In genomic region chrX:13726583-13726982, GRCh38 we compare ENCODE assay signal across 7 cellular contexts. TPM values are rescaled to one million over a fixed set of nuclear protein-coding genes. Genes with fewer than 3 reads are reported as not detected.
DNase-seq lines count a peak whose midpoint lies in the region; ATAC-seq and TF ChIP-seq lines count a peak whose summit lies in the region.
"Not testable (repeated sequence)": the region's sequence is repeated elsewhere in the genome, so short reads cannot be mapped to it uniquely, and the experiment has no call there.

No MANE protein-coding gene starts in this region.

- not testable (repeated sequence) for H3K9me3 ChIP-seq in CD8-positive, alpha-beta T cell (ENCODE audit: low read length); naive thymus-derived CD4-positive, alpha-beta T cell (ENCODE audit: control insufficient read depth in 2 of 3, low read length in 3 of 3)

- peak overlapping the region; percentile 62 for H3K27ac Mint-ChIP-seq in CD8-positive, alpha-beta T cell
- H3K27ac Mint-ChIP-seq in T-helper 2 cell treated with Interferon-gamma antibody and Interleukin-4, amounts not matched to agents 5 μg/mL and 100 μg/mL, for 36 hours: peak overlapping the region; percentile 52
- H3K27ac Mint-ChIP-seq in activated CD4-positive, alpha-beta memory T cell treated with anti-CD3 and anti-CD28 coated beads, Interleukin-2, amount 10 ng/mL, durations not matched to agents 7 days and 5 days: peak overlapping the region; percentile 71
- peak overlapping the region; percentile 75 for H3K27ac Mint-ChIP-seq in activated T-helper 1 cell treated with anti-CD3 and anti-CD28 coated beads, Interleukin-12 subunit alpha, Interleukin-12 subunit beta, Interleukin-2, Interleukin-4 antibody, amounts not matched to agents 30 ng/mL and 10 ng/mL and 1 ng/mL, durations not matched to agents 14 hours and 24 hours and 36 hours
- peak overlapping the region; percentile 21 for H3K27ac Mint-ChIP-seq in activated naive CD8-positive, alpha-beta T cell treated with anti-CD3 and anti-CD28 coated beads, Interleukin-2, amount 10 ng/mL, durations not matched to agents 7 days and 5 days
- peak overlapping the region in 6 of 9 donors; percentile 21 to 81 (median 73) for H3K27ac Mint-ChIP-seq in naive thymus-derived CD4-positive, alpha-beta T cell
- H3K27ac Mint-ChIP-seq in stimulated activated naive B cell treated with anti-CD40 and anti-IgM and Interleukin-4, amounts not matched to agents 10 μg/mL and 1 μg/mL and 100 μg/mL, for 72 hours: peak overlapping the region; percentile 42

- not testable (repeated sequence) for ATAC-seq in CD8-positive, alpha-beta T cell; activated naive CD8-positive, alpha-beta T cell treated with anti-CD3 and anti-CD28 coated beads, Interleukin-2, amount 10 ng/mL, durations not matched to agents 7 days and 5 days (ENCODE audit: low read depth); naive thymus-derived CD4-positive, alpha-beta T cell; stimulated activated naive B cell treated with anti-CD40 and anti-IgM and Interleukin-4, amounts not matched to agents 10 μg/mL and 1 μg/mL and 100 μg/mL, for 72 hours (replicated peaks)

- H3K4me1 ChIP-seq in CD8-positive, alpha-beta T cell (ENCODE audit: insufficient read depth, low read length); naive thymus-derived CD4-positive, alpha-beta T cell (ENCODE audit: control insufficient read depth in 2 of 2, insufficient read depth in 2 of 2, low read length in 2 of 2): not testable (repeated sequence)

- not testable (repeated sequence) for H3K27me3 Mint-ChIP-seq in CD8-positive, alpha-beta T cell (ENCODE audit: low read depth); T-helper 2 cell treated with Interferon-gamma antibody and Interleukin-4, amounts not matched to agents 5 μg/mL and 100 μg/mL, for 36 hours (ENCODE audit: low read depth); activated CD4-positive, alpha-beta memory T cell treated with anti-CD3 and anti-CD28 coated beads, Interleukin-2, amount 10 ng/mL, durations not matched to agents 7 days and 5 days; activated T-helper 1 cell treated with anti-CD3 and anti-CD28 coated beads, Interleukin-12 subunit alpha, Interleukin-12 subunit beta, Interleukin-2, Interleukin-4 antibody, amounts not matched to agents 30 ng/mL and 10 ng/mL and 1 ng/mL, durations not matched to agents 14 hours and 24 hours and 36 hours (ENCODE audit: insufficient read depth); activated naive CD8-positive, alpha-beta T cell treated with anti-CD3 and anti-CD28 coated beads, Interleukin-2, amount 10 ng/mL, durations not matched to agents 7 days and 5 days; naive thymus-derived CD4-positive, alpha-beta T cell; stimulated activated naive B cell treated with anti-CD40 and anti-IgM and Interleukin-4, amounts not matched to agents 10 μg/mL and 1 μg/mL and 100 μg/mL, for 72 hours

- DNase-seq in CD8-positive, alpha-beta T cell; T-helper 2 cell treated with Interferon-gamma antibody and Interleukin-4, amounts not matched to agents 5 μg/mL and 100 μg/mL, for 36 hours (ENCODE audit: low spot score); activated CD4-positive, alpha-beta memory T cell treated with anti-CD3 and anti-CD28 coated beads, Interleukin-2, amount 10 ng/mL, durations not matched to agents 7 days and 5 days; activated T-helper 1 cell treated with anti-CD3 and anti-CD28 coated beads, Interleukin-12 subunit alpha, Interleukin-12 subunit beta, Interleukin-2, Interleukin-4 antibody, amounts not matched to agents 30 ng/mL and 10 ng/mL and 1 ng/mL, durations not matched to agents 14 hours and 24 hours and 36 hours (ENCODE audit: low spot score); activated naive CD8-positive, alpha-beta T cell treated with anti-CD3 and anti-CD28 coated beads, Interleukin-2, amount 10 ng/mL, durations not matched to agents 7 days and 5 days; naive thymus-derived CD4-positive, alpha-beta T cell; stimulated activated naive B cell treated with anti-CD40 and anti-IgM and Interleukin-4, amounts not matched to agents 10 μg/mL and 1 μg/mL and 100 μg/mL, for 72 hours: not testable (repeated sequence)

- CTCF ChIA-PET in CD8-positive, alpha-beta T cell (lab: Charles Lee); activated CD4-positive, alpha-beta memory T cell treated with anti-CD3 and anti-CD28 coated beads, Interleukin-2, amount 10 ng/mL, durations not matched to agents 7 days and 5 days (lab: Charles Lee); naive thymus-derived CD4-positive, alpha-beta T cell (lab: Charles Lee): not testable (repeated sequence)

- not testable (repeated sequence) for H3K27ac ChIP-seq in CD8-positive, alpha-beta T cell (ENCODE audit: low read depth, low read length); naive thymus-derived CD4-positive, alpha-beta T cell (ENCODE audit: low read depth, low read length)

- H3K4me3 Mint-ChIP-seq in CD8-positive, alpha-beta T cell; activated CD4-positive, alpha-beta memory T cell treated with anti-CD3 and anti-CD28 coated beads, Interleukin-2, amount 10 ng/mL, durations not matched to agents 7 days and 5 days; activated naive CD8-positive, alpha-beta T cell treated with anti-CD3 and anti-CD28 coated beads, Interleukin-2, amount 10 ng/mL, durations not matched to agents 7 days and 5 days; stimulated activated naive B cell treated with anti-CD40 and anti-IgM and Interleukin-4, amounts not matched to agents 10 μg/mL and 1 μg/mL and 100 μg/mL, for 72 hours: not testable (repeated sequence)
- H3K4me3 Mint-ChIP-seq in T-helper 2 cell treated with Interferon-gamma antibody and Interleukin-4, amounts not matched to agents 5 μg/mL and 100 μg/mL, for 36 hours: peak overlapping the region; percentile 21
- H3K4me3 Mint-ChIP-seq in activated T-helper 1 cell treated with anti-CD3 and anti-CD28 coated beads, Interleukin-12 subunit alpha, Interleukin-12 subunit beta, Interleukin-2, Interleukin-4 antibody, amounts not matched to agents 30 ng/mL and 10 ng/mL and 1 ng/mL, durations not matched to agents 14 hours and 24 hours and 36 hours: peak overlapping the region; percentile 12
- peak overlapping the region in 5 of 10 donors; percentile 24 to 48 (median 40) for H3K4me3 Mint-ChIP-seq in naive thymus-derived CD4-positive, alpha-beta T cell

- H3K9me3 Mint-ChIP-seq in CD8-positive, alpha-beta T cell; activated CD4-positive, alpha-beta memory T cell treated with anti-CD3 and anti-CD28 coated beads, Interleukin-2, amount 10 ng/mL, durations not matched to agents 7 days and 5 days; activated naive CD8-positive, alpha-beta T cell treated with anti-CD3 and anti-CD28 coated beads, Interleukin-2, amount 10 ng/mL, durations not matched to agents 7 days and 5 days; stimulated activated naive B cell treated with anti-CD40 and anti-IgM and Interleukin-4, amounts not matched to agents 10 μg/mL and 1 μg/mL and 100 μg/mL, for 72 hours: not testable (repeated sequence)
- peaks cover 19% of the 10 kb centered on the region for H3K9me3 Mint-ChIP-seq in T-helper 2 cell treated with Interferon-gamma antibody and Interleukin-4, amounts not matched to agents 5 μg/mL and 100 μg/mL, for 36 hours
- H3K9me3 Mint-ChIP-seq in activated T-helper 1 cell treated with anti-CD3 and anti-CD28 coated beads, Interleukin-12 subunit alpha, Interleukin-12 subunit beta, Interleukin-2, Interleukin-4 antibody, amounts not matched to agents 30 ng/mL and 10 ng/mL and 1 ng/mL, durations not matched to agents 14 hours and 24 hours and 36 hours: peaks cover 11% of the 10 kb centered on the region
- H3K9me3 Mint-ChIP-seq in naive thymus-derived CD4-positive, alpha-beta T cell: peaks cover 0 to 37% (median 4%) of the 10 kb centered on the region in 11 donors

- not testable (repeated sequence) for H3K27me3 ChIP-seq in CD8-positive, alpha-beta T cell (ENCODE audit: insufficient read depth, low read length); naive thymus-derived CD4-positive, alpha-beta T cell (ENCODE audit: control insufficient read depth in 2 of 2, insufficient read depth in 2 of 2, low read length in 2 of 2)

- H3K4me1 Mint-ChIP-seq in CD8-positive, alpha-beta T cell (ENCODE audit: low read depth): peaks cover 68% of the 10 kb centered on the region
- H3K4me1 Mint-ChIP-seq in T-helper 2 cell treated with Interferon-gamma antibody and Interleukin-4, amounts not matched to agents 5 μg/mL and 100 μg/mL, for 36 hours (ENCODE audit: low read depth): peaks cover 37% of the 10 kb centered on the region
- H3K4me1 Mint-ChIP-seq in activated CD4-positive, alpha-beta memory T cell treated with anti-CD3 and anti-CD28 coated beads, Interleukin-2, amount 10 ng/mL, durations not matched to agents 7 days and 5 days: peaks cover 65% of the 10 kb centered on the region
- peaks cover 68% of the 10 kb centered on the region for H3K4me1 Mint-ChIP-seq in activated T-helper 1 cell treated with anti-CD3 and anti-CD28 coated beads, Interleukin-12 subunit alpha, Interleukin-12 subunit beta, Interleukin-2, Interleukin-4 antibody, amounts not matched to agents 30 ng/mL and 10 ng/mL and 1 ng/mL, durations not matched to agents 14 hours and 24 hours and 36 hours (ENCODE audit: low read depth)
- peaks cover 27% of the 10 kb centered on the region for H3K4me1 Mint-ChIP-seq in activated naive CD8-positive, alpha-beta T cell treated with anti-CD3 and anti-CD28 coated beads, Interleukin-2, amount 10 ng/mL, durations not matched to agents 7 days and 5 days
- peaks cover 33 to 84% (median 65%) of the 10 kb centered on the region in 7 donors for H3K4me1 Mint-ChIP-seq in naive thymus-derived CD4-positive, alpha-beta T cell
- H3K4me1 Mint-ChIP-seq in stimulated activated naive B cell treated with anti-CD40 and anti-IgM and Interleukin-4, amounts not matched to agents 10 μg/mL and 1 μg/mL and 100 μg/mL, for 72 hours: peaks cover 40 to 52% of the 10 kb centered on the region in 2 donors

- not testable (repeated sequence) for H3K4me3 ChIP-seq in CD8-positive, alpha-beta T cell (ENCODE audit: low read depth, low read length); naive thymus-derived CD4-positive, alpha-beta T cell (ENCODE audit: low read length)

- intact Hi-C loops in CD8-positive, alpha-beta T cell (cut with DNase I, micrococcal nuclease); activated T-helper 1 cell treated with anti-CD3 and anti-CD28 coated beads, Interleukin-12 subunit alpha, Interleukin-12 subunit beta, Interleukin-2, Interleukin-4 antibody, amounts not matched to agents 30 ng/mL and 10 ng/mL and 1 ng/mL, durations not matched to agents 14 hours and 24 hours and 36 hours (cut with micrococcal nuclease); naive thymus-derived CD4-positive, alpha-beta T cell (cut with micrococcal nuclease): not testable (repeated sequence)

- POLR2A ChIA-PET in CD8-positive, alpha-beta T cell (lab: Charles Lee): not testable (repeated sequence)
- POLR2A ChIA-PET in activated CD4-positive, alpha-beta memory T cell treated with anti-CD3 and anti-CD28 coated beads, Interleukin-2, amount 10 ng/mL, durations not matched to agents 7 days and 5 days (lab: Charles Lee): interaction anchor here (5.7 kb wide), 1 partner anchor 8 kb away, joined by 62 read pairs; the partner anchor contains the start of genes OFD1 and TRAPPC2
- POLR2A ChIA-PET in activated naive CD8-positive, alpha-beta T cell treated with anti-CD3 and anti-CD28 coated beads, Interleukin-2, amount 10 ng/mL, durations not matched to agents 7 days and 5 days (lab: Charles Lee): interaction anchor here (2.1 kb wide), 1 partner anchor 8 kb away, joined by 7 read pairs; the partner anchor contains the start of genes OFD1 and TRAPPC2
- POLR2A ChIA-PET in naive thymus-derived CD4-positive, alpha-beta T cell (lab: Charles Lee): interaction anchor here (0.7 kb wide), 1 partner anchor 57 kb away, joined by 3 read pairs; no protein-coding TSS in a partner anchor

- TF ChIP-seq CTCF in CD8-positive, alpha-beta T cell (IDR thresholded peaks at IDR 0.05): not testable (repeated sequence)

- H3K36me3 ChIP-seq in CD8-positive, alpha-beta T cell (ENCODE audit: insufficient read depth, low read length); naive thymus-derived CD4-positive, alpha-beta T cell (ENCODE audit: control insufficient read depth in 2 of 3, insufficient read depth in 3 of 3, low read length in 3 of 3): not testable (repeated sequence)

- peaks cover 62% of the 10 kb centered on the region for H3K36me3 Mint-ChIP-seq in CD8-positive, alpha-beta T cell
- peaks cover 62% of the 10 kb centered on the region for H3K36me3 Mint-ChIP-seq in T-helper 2 cell treated with Interferon-gamma antibody and Interleukin-4, amounts not matched to agents 5 μg/mL and 100 μg/mL, for 36 hours (ENCODE audit: low read depth)
- H3K36me3 Mint-ChIP-seq in activated CD4-positive, alpha-beta memory T cell treated with anti-CD3 and anti-CD28 coated beads, Interleukin-2, amount 10 ng/mL, durations not matched to agents 7 days and 5 days (ENCODE audit: low read depth): peaks cover 74% of the 10 kb centered on the region
- peaks cover 53% of the 10 kb centered on the region for H3K36me3 Mint-ChIP-seq in activated T-helper 1 cell treated with anti-CD3 and anti-CD28 coated beads, Interleukin-12 subunit alpha, Interleukin-12 subunit beta, Interleukin-2, Interleukin-4 antibody, amounts not matched to agents 30 ng/mL and 10 ng/mL and 1 ng/mL, durations not matched to agents 14 hours and 24 hours and 36 hours (ENCODE audit: low read depth)
- peaks cover 72% of the 10 kb centered on the region for H3K36me3 Mint-ChIP-seq in activated naive CD8-positive, alpha-beta T cell treated with anti-CD3 and anti-CD28 coated beads, Interleukin-2, amount 10 ng/mL, durations not matched to agents 7 days and 5 days
- H3K36me3 Mint-ChIP-seq in naive thymus-derived CD4-positive, alpha-beta T cell: peaks cover 0 to 62% (median 51%) of the 10 kb centered on the region in 5 donors
- peaks cover 38 to 79% of the 10 kb centered on the region in 2 donors for H3K36me3 Mint-ChIP-seq in stimulated activated naive B cell treated with anti-CD40 and anti-IgM and Interleukin-4, amounts not matched to agents 10 μg/mL and 1 μg/mL and 100 μg/mL, for 72 hours

RNA-seq across cellular contexts. Expression of gene TRAPPC2, which starts 7.8 kb away (rescaled TPM):
- total RNA-seq in CD8-positive, alpha-beta T cell: 10 to 100 TPM; 20.5 to 24.6 TPM
- 10 to 100 TPM; 21.0 to 22.6 TPM for total RNA-seq in activated CD4-positive, alpha-beta memory T cell treated with anti-CD3 and anti-CD28 coated beads, Interleukin-2, amount 10 ng/mL, durations not matched to agents 7 days and 5 days
- 16.4 and 16.5 TPM in 2 replicates for total RNA-seq in activated T-helper 1 cell treated with anti-CD3 and anti-CD28 coated beads, Interleukin-12 subunit alpha, Interleukin-12 subunit beta, Interleukin-2, Interleukin-4 antibody, amounts not matched to agents 30 ng/mL and 10 ng/mL and 1 ng/mL, durations not matched to agents 14 hours and 24 hours and 36 hours
- 10 to 100 TPM; 29.9 to 33.0 TPM for total RNA-seq in activated naive CD8-positive, alpha-beta T cell treated with anti-CD3 and anti-CD28 coated beads, Interleukin-2, amount 10 ng/mL, durations not matched to agents 7 days and 5 days
- 10 to 100 TPM; 20.7 to 31.1 (median 23.5) TPM for total RNA-seq in naive thymus-derived CD4-positive, alpha-beta T cell
- 10 to 100 TPM; 17.8 to 33.5 TPM for polyA plus RNA-seq in naive thymus-derived CD4-positive, alpha-beta T cell

RNA-seq across cellular contexts. Expression of gene OFD1, which starts 8.0 kb away (rescaled TPM):
- total RNA-seq in CD8-positive, alpha-beta T cell: 10 to 100 TPM; 49.2 to 56.7 TPM
- total RNA-seq in activated CD4-positive, alpha-beta memory T cell treated with anti-CD3 and anti-CD28 coated beads, Interleukin-2, amount 10 ng/mL, durations not matched to agents 7 days and 5 days: 10 to 100 TPM; 41.3 to 47.3 TPM
- 21.9 and 22.0 TPM in 2 replicates for total RNA-seq in activated T-helper 1 cell treated with anti-CD3 and anti-CD28 coated beads, Interleukin-12 subunit alpha, Interleukin-12 subunit beta, Interleukin-2, Interleukin-4 antibody, amounts not matched to agents 30 ng/mL and 10 ng/mL and 1 ng/mL, durations not matched to agents 14 hours and 24 hours and 36 hours
- 10 to 100 TPM; 84.9 to 86.1 TPM for total RNA-seq in activated naive CD8-positive, alpha-beta T cell treated with anti-CD3 and anti-CD28 coated beads, Interleukin-2, amount 10 ng/mL, durations not matched to agents 7 days and 5 days
- total RNA-seq in naive thymus-derived CD4-positive, alpha-beta T cell: 100 to 1,000 TPM in 2 of 5 experiments, 10 to 100 TPM in 3; 30.4 to 142 (median 72.5) TPM
- 10 to 100 TPM; 30.4 to 32.7 TPM for polyA plus RNA-seq in naive thymus-derived CD4-positive, alpha-beta T cell

RNA-seq across cellular contexts. Expression of gene RAB9A, which starts 37.7 kb away (rescaled TPM):
- total RNA-seq in CD8-positive, alpha-beta T cell: 10 to 100 TPM; 19.4 to 21.5 TPM
- total RNA-seq in activated CD4-positive, alpha-beta memory T cell treated with anti-CD3 and anti-CD28 coated beads, Interleukin-2, amount 10 ng/mL, durations not matched to agents 7 days and 5 days: 10 to 100 TPM; 16.8 to 17.5 TPM
- total RNA-seq in activated T-helper 1 cell treated with anti-CD3 and anti-CD28 coated beads, Interleukin-12 subunit alpha, Interleukin-12 subunit beta, Interleukin-2, Interleukin-4 antibody, amounts not matched to agents 30 ng/mL and 10 ng/mL and 1 ng/mL, durations not matched to agents 14 hours and 24 hours and 36 hours: 9.4 and 11.8 TPM in 2 replicates
- total RNA-seq in activated naive CD8-positive, alpha-beta T cell treated with anti-CD3 and anti-CD28 coated beads, Interleukin-2, amount 10 ng/mL, durations not matched to agents 7 days and 5 days: 10 to 100 TPM; 13.4 to 18.3 TPM
- 10 to 100 TPM; 10.1 to 22.8 (median 18.3) TPM for total RNA-seq in naive thymus-derived CD4-positive, alpha-beta T cell
- polyA plus RNA-seq in naive thymus-derived CD4-positive, alpha-beta T cell: 10 to 100 TPM; 17.7 to 19.7 TPM

Comparison
In these comparisons a context has a peak if more than half of its experiments do, and no peak if none do; other contexts are left out.
1. H3K27ac Mint-ChIP-seq: peak in every context shown above with its lines; median percentile 75 in activated T-helper 1 cell treated with anti-CD3 and anti-CD28 coated beads, Interleukin-12 subunit alpha, Interleukin-12 subunit beta, Interleukin-2, Interleukin-4 antibody, amounts not matched to agents 30 ng/mL and 10 ng/mL and 1 ng/mL, durations not matched to agents 14 hours and 24 hours and 36 hours; 73 in naive thymus-derived CD4-positive, alpha-beta T cell; 71 in activated CD4-positive, alpha-beta memory T cell treated with anti-CD3 and anti-CD28 coated beads, Interleukin-2, amount 10 ng/mL, durations not matched to agents 7 days and 5 days; 62 in CD8-positive, alpha-beta T cell; 52 in T-helper 2 cell treated with Interferon-gamma antibody and Interleukin-4, amounts not matched to agents 5 μg/mL and 100 μg/mL, for 36 hours; 42 in stimulated activated naive B cell treated with anti-CD40 and anti-IgM and Interleukin-4, amounts not matched to agents 10 μg/mL and 1 μg/mL and 100 μg/mL, for 72 hours; 21 in activated naive CD8-positive, alpha-beta T cell treated with anti-CD3 and anti-CD28 coated beads, Interleukin-2, amount 10 ng/mL, durations not matched to agents 7 days and 5 days.